ENCODE assay signal across 8 cellular contexts in the genomic region with DNA sequence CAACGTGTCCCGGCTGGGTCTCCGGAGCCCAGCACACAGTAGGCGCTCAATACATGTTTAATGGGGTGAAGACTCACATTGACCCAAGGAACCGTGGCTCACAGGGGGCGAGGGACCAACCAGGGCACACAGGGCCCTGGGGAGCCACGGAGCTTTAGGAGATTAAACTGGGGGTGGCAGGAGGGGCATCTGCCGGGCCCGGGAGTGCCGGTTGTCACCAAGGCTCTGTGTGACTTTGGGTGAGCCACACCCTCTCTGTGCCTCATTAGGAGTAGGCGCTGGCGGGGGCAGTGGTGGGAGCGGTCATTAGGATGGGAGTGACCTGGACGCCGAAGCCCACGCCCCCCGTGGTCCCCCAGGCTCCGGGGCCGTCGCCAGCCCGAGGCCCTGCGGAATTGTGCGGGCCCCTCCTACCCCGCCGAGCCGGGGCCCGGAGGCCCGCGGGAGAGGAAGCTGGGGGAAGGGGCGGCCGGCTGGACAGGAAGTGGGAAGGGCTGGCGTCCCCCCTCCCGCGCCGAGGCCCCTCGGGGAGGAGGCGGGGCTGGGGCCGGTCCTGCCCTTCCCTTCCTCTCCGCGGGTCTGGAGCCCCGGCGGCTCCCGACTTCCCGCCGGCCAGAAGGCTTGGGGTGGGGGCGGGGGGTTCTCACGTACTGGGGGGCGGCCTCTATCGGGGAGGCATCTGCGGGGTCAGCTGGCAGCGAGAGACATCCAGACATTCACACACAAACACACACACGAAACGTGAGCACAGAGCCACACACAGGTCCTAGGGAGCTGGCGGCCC. TPM values are rescaled to one million over a fixed set of nuclear protein-coding genes. Genes with fewer than 3 reads are reported as not detected.
A peak's percentile ranks its signal among the peaks of the same experiment; 100 is the strongest.
DNase-seq lines count a peak whose midpoint lies in the region; ATAC-seq and TF ChIP-seq lines count a peak whose summit lies in the region.

No MANE protein-coding gene starts in this region.

- H3K36me3 Mint-ChIP-seq in activated CD8-positive, alpha-beta T cell treated with anti-CD3 and anti-CD28 coated beads for 36 hours (ENCODE audit: low read depth), result peaks cover 4% of the 10 kb centered on the region
- no peaks in the 10 kb centered on the region for H3K36me3 Mint-ChIP-seq in naive thymus-derived CD8-positive, alpha-beta T cell

- peak overlapping the region; percentile 98 for H3K27ac ChIP-seq in ACC112 (ENCODE audit: low read depth, low read length)

- H3K4me3 ChIP-seq in ACC112 (ENCODE audit: low read depth, low read length) (peak overlapping the region; percentile 85), fibroblast of pulmonary artery (replicated peaks; ENCODE audit: low read depth, low read length) (peak overlapping the region; percentile 38)

- no peak for TF ChIP-seq CTCF in activated CD8-positive, alpha-beta T cell treated with anti-CD3 and anti-CD28 coated beads for 36 hours (IDR thresholded peaks at IDR 0.05)
- TF ChIP-seq CTCF in fibroblast of pulmonary artery (IDR thresholded peaks at IDR 0.05; ENCODE audit: low read length, missing control alignments), result no peak

- DNase-seq in GM04504 (ENCODE audit: low read depth) (peak; percentile 62), NCI-H2171 (lab: John Stamatoyannopoulos, UW) (peak; percentile 54), fibroblast of pulmonary artery (ENCODE audit: low read depth) (peak; percentile 90)
- peak; percentile 61 for DNase-seq in activated CD8-positive, alpha-beta T cell treated with anti-CD3 and anti-CD28 coated beads for 36 hours
- DNase-seq in naive thymus-derived CD8-positive, alpha-beta T cell, result peak in 2 of 10 donors; percentile 1 to 20
- DNase-seq in NK-92 treated with Interleukin-12 subunit alpha and Interleukin-12 subunit beta, amount 100 ng/mL, for 24 hours (lab: John Stamatoyannopoulos, UW), result no peak

- H3K4me3 Mint-ChIP-seq in activated CD8-positive, alpha-beta T cell treated with anti-CD3 and anti-CD28 coated beads for 36 hours, result peak overlapping the region; percentile 86
- H3K4me3 Mint-ChIP-seq in naive thymus-derived CD8-positive, alpha-beta T cell, result peak overlapping the region; percentile 73 to 90 (median 85)

- CTCF ChIA-PET in activated CD8-positive, alpha-beta T cell treated with anti-CD3 and anti-CD28 coated beads for 36 hours (lab: Charles Lee), result interaction anchor here (0.8 to 11.2 kb wide), 6 partner anchors 12 to 226 kb away, joined by 3 to 181 read pairs (median 3); partner anchors contain the start of genes GDF15 and JUND

- H3K4me1 Mint-ChIP-seq in activated CD8-positive, alpha-beta T cell treated with anti-CD3 and anti-CD28 coated beads for 36 hours (ENCODE audit: low read depth), result peaks cover 65% of the 10 kb centered on the region
- H3K4me1 Mint-ChIP-seq in naive thymus-derived CD8-positive, alpha-beta T cell, result peaks cover 34 to 70% (median 69%) of the 10 kb centered on the region in 4 donors

- no peaks in the 10 kb centered on the region for H3K27me3 ChIP-seq in ACC112 (ENCODE audit: insufficient read depth, low read length)

- peaks cover 24% of the 10 kb centered on the region for H3K79me2 ChIP-seq in ACC112 (ENCODE audit: control insufficient read depth, insufficient read depth, low read length, unreplicated experiment)

- peak; percentile 12 for ATAC-seq in activated CD8-positive, alpha-beta T cell treated with anti-CD3 and anti-CD28 coated beads for 36 hours
- ATAC-seq in naive thymus-derived CD8-positive, alpha-beta T cell, result no peak
- no peak for ATAC-seq in GM21447 (IDR thresholded peaks at IDR 0.05; ENCODE audit: unreplicated experiment)

- peak overlapping the region; percentile 87 for H3K27ac Mint-ChIP-seq in activated CD8-positive, alpha-beta T cell treated with anti-CD3 and anti-CD28 coated beads for 36 hours
- H3K27ac Mint-ChIP-seq in naive thymus-derived CD8-positive, alpha-beta T cell, result peak overlapping the region in 7 of 10 donors; percentile 65 to 95 (median 82)

- peaks cover 43% of the 10 kb centered on the region for H3K4me1 ChIP-seq in ACC112 (ENCODE audit: control insufficient read depth, insufficient read depth, low read length, unreplicated experiment)

- POLR2A ChIA-PET in activated CD8-positive, alpha-beta T cell treated with anti-CD3 and anti-CD28 coated beads for 36 hours (lab: Charles Lee), result interaction anchor here (0.6 to 8.7 kb wide), 6 partner anchors 8 to 137 kb away, joined by 3 to 81 read pairs (median 8); partner anchors contain the start of gene JUND
- POLR2A ChIA-PET in naive thymus-derived CD8-positive, alpha-beta T cell (lab: Charles Lee), result interaction anchor here (0.7 to 4.9 kb wide), 8 partner anchors 8 to 414 kb away, joined by 3 to 50 read pairs (median 4); partner anchors contain the start of genes JUND and UPF1

- peak overlapping the region; percentile 81 for H2AFZ ChIP-seq in ACC112 (ENCODE audit: low read length, unreplicated experiment)

- peaks cover 13% of the 10 kb centered on the region for H3K27me3 Mint-ChIP-seq in activated CD8-positive, alpha-beta T cell treated with anti-CD3 and anti-CD28 coated beads for 36 hours
- H3K27me3 Mint-ChIP-seq in naive thymus-derived CD8-positive, alpha-beta T cell, result peaks cover 0 to 41% (median 9%) of the 10 kb centered on the region in 5 donors

- intact Hi-C loops in activated CD8-positive, alpha-beta T cell treated with anti-CD3 and anti-CD28 coated beads for 36 hours (cut with micrococcal nuclease), result no loop called here

- H3K36me3 ChIP-seq in ACC112 (ENCODE audit: insufficient read depth, low read length), result no peaks in the 10 kb centered on the region

- H3K9me3 Mint-ChIP-seq in activated CD8-positive, alpha-beta T cell treated with anti-CD3 and anti-CD28 coated beads for 36 hours, result no peaks in the 10 kb centered on the region
- no peaks in the 10 kb centered on the region for H3K9me3 Mint-ChIP-seq in naive thymus-derived CD8-positive, alpha-beta T cell

RNA-seq across cellular contexts. Expression of gene SSBP4, which starts 1.8 kb away (rescaled TPM):
- 100 to 1,000 TPM in 1 of 2 experiments, 10 to 100 TPM in 1; 98.2 to 102 TPM for total RNA-seq in activated CD8-positive, alpha-beta T cell treated with anti-CD3 and anti-CD28 coated beads for 36 hours
- total RNA-seq in naive thymus-derived CD8-positive, alpha-beta T cell, result 10 to 100 TPM; 41.3 to 45.4 TPM
- 10 to 100 TPM; 48.1 to 78.8 (median 61.1) TPM for polyA plus RNA-seq in naive thymus-derived CD8-positive, alpha-beta T cell

RNA-seq across cellular contexts. Expression of gene LRRC25, which starts 20.0 kb away (rescaled TPM):
- total RNA-seq in activated CD8-positive, alpha-beta T cell treated with anti-CD3 and anti-CD28 coated beads for 36 hours, result not detected
- total RNA-seq in naive thymus-derived CD8-positive, alpha-beta T cell, result under 1 TPM; 0.16 to 0.39 TPM
- under 1 TPM in 2 of 3 donors, not detected in 1; 0.13 to 0.26 TPM for polyA plus RNA-seq in naive thymus-derived CD8-positive, alpha-beta T cell

RNA-seq across cellular contexts. Expression of gene ISYNA1, which starts 20.5 kb away (rescaled TPM):
- total RNA-seq in activated CD8-positive, alpha-beta T cell treated with anti-CD3 and anti-CD28 coated beads for 36 hours, result 10 to 100 TPM; 48.6 to 54.9 TPM
- 10 to 100 TPM; 62.5 to 63.7 TPM for total RNA-seq in naive thymus-derived CD8-positive, alpha-beta T cell
- 10 to 100 TPM; 28.3 to 53.2 (median 40.4) TPM for polyA plus RNA-seq in naive thymus-derived CD8-positive, alpha-beta T cell

RNA-seq across cellular contexts. Expression of gene GDF15, which starts 31.5 kb away (rescaled TPM):
- total RNA-seq in activated CD8-positive, alpha-beta T cell treated with anti-CD3 and anti-CD28 coated beads for 36 hours, result not detected
- not detected for total RNA-seq in naive thymus-derived CD8-positive, alpha-beta T cell
- not detected for polyA plus RNA-seq in naive thymus-derived CD8-positive, alpha-beta T cell
